20 cellular contexts compared by ENCODE assay signal in the genomic region with DNA sequence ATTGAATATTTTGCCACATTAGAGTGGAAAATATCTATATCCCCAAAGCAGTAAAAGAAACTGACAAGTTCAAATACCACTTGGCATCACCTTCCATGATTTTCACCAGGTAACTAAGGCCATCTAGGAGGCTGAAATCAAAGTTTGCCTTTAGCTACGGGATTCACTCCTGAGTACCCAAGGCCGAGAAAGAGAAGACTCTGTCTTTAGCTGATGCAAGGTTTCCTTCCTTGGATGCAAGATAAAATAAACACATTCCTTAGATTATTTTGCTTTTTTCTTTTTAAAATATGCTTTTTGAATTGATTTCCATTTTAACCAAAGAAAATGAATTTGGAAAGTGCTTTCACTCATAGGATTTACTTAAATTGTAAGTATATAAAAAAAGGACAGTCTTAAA.
"Had no signal": no experiment of that assay in that cellular context is flagged by ENCODE, and none has a peak within 500 bp of the region (broad histone marks: within the 10 kb centered on the region; RNA-seq: fewer than 3 reads in every experiment).

No MANE protein-coding gene starts in this region.

- H3K27ac ChIP-seq: heart right ventricle, neutrophil, spleen, tibial nerve, upper lobe of right lung, vagina had no signal

- H3K27me3 Mint-ChIP-seq: stimulated activated memory B cell treated with anti-CD40 and anti-IgM and Interleukin-4, amounts not matched to agents 10 μg/mL and 1 μg/mL and 100 μg/mL, for 72 hours had no signal

- H3K9me3 ChIP-seq: mucosa of descending colon, neutrophil, upper lobe of right lung, vagina had no signal

- H3K36me3 ChIP-seq: heart right ventricle, neutrophil, spleen, tibial nerve, upper lobe of right lung, vagina had no signal

- ATAC-seq: heart right ventricle; left lobe of liver; mucosa of descending colon; naive thymus-derived CD8-positive, alpha-beta T cell; sciatic nerve; stimulated activated memory B cell treated with anti-CD40 and anti-IgM and Interleukin-4, amounts not matched to agents 10 μg/mL and 1 μg/mL and 100 μg/mL, for 72 hours; upper lobe of right lung had no signal

- DNase-seq: dermis blood vessel endothelial cell; heart right ventricle; hypothalamus; kidney glomerular epithelial cell; mammary epithelial cell; mucosa of descending colon; naive thymus-derived CD8-positive, alpha-beta T cell; posterior cingulate gyrus; spleen; stimulated activated CD4-positive, alpha-beta T cell treated with anti-CD3 and anti-CD28 coated beads, Interleukin-15, amount 100 ng/mL, for 24 hours; stimulated activated CD4-positive, alpha-beta T cell treated with anti-CD3 and anti-CD28 coated beads, Interleukin-1b, Interleukin-23, amount 100 ng/mL, for 48 hours; stimulated activated CD4-positive, alpha-beta T cell treated with anti-CD3 and anti-CD28 coated beads, Interleukin-4, amount 100 ng/mL, for 24 hours; upper lobe of right lung had no signal

- H3K4me1 ChIP-seq: tibial nerve, upper lobe of right lung, vagina had no signal

- H3K36me3 Mint-ChIP-seq: stimulated activated memory B cell treated with anti-CD40 and anti-IgM and Interleukin-4, amounts not matched to agents 10 μg/mL and 1 μg/mL and 100 μg/mL, for 72 hours had no signal

- H3K4me3 Mint-ChIP-seq: naive thymus-derived CD8-positive, alpha-beta T cell; stimulated activated memory B cell treated with anti-CD40 and anti-IgM and Interleukin-4, amounts not matched to agents 10 μg/mL and 1 μg/mL and 100 μg/mL, for 72 hours; stimulated activated naive CD8-positive, alpha-beta T cell treated with anti-CD3 and anti-CD28 coated beads, Interleukin-15, Interleukin-2, amounts not matched to agents 100 ng/mL and 50 ng/mL, for 24 hours had no signal

- H3K27me3 ChIP-seq: heart right ventricle, neutrophil, spleen, tibial nerve, upper lobe of right lung, vagina had no signal

- H3K9me3 Mint-ChIP-seq: stimulated activated naive CD8-positive, alpha-beta T cell treated with anti-CD3 and anti-CD28 coated beads, Interleukin-15, Interleukin-2, amounts not matched to agents 100 ng/mL and 50 ng/mL, for 24 hours had no signal

- H3K4me1 Mint-ChIP-seq: naive thymus-derived CD8-positive, alpha-beta T cell; stimulated activated memory B cell treated with anti-CD40 and anti-IgM and Interleukin-4, amounts not matched to agents 10 μg/mL and 1 μg/mL and 100 μg/mL, for 72 hours had no signal

- H3K4me3 ChIP-seq: heart right ventricle, mucosa of descending colon, spleen, tibial nerve, upper lobe of right lung, vagina had no signal

- H3K27ac Mint-ChIP-seq: naive thymus-derived CD8-positive, alpha-beta T cell; stimulated activated memory B cell treated with anti-CD40 and anti-IgM and Interleukin-4, amounts not matched to agents 10 μg/mL and 1 μg/mL and 100 μg/mL, for 72 hours; stimulated activated naive CD8-positive, alpha-beta T cell treated with anti-CD3 and anti-CD28 coated beads, Interleukin-15, Interleukin-2, amounts not matched to agents 100 ng/mL and 50 ng/mL, for 24 hours had no signal
